10 cellular contexts compared by ENCODE assay signal in genomic region chrX:45756562-45756961, GRCh38.
DNase-seq lines count a peak whose midpoint lies in the region; ATAC-seq lines count a peak whose summit lies in the region.
"Had no signal": no experiment of that assay in that cellular context is flagged by ENCODE, and none has a peak within 500 bp of the region (broad histone marks: within the 10 kb centered on the region; RNA-seq: fewer than 3 reads in every experiment).

No MANE protein-coding gene starts in this region.

- peak overlapping the region; percentile 99 for H3K9ac ChIP-seq in mesenchymal stem cell (ENCODE audit: low read length)

- no peaks in the 10 kb centered on the region for H3K9me3 ChIP-seq in T-helper 17 cell (ENCODE audit: control insufficient read depth, low read length, poor library complexity, severe bottlenecking)
- no peaks in the 10 kb centered on the region for H3K9me3 ChIP-seq in mesenchymal stem cell (ENCODE audit: control insufficient read depth, low read length)

- no peaks in the 10 kb centered on the region for H3K27me3 Mint-ChIP-seq in T-helper 17 cell
- H3K27me3 Mint-ChIP-seq in stimulated activated memory B cell treated with anti-CD40 and anti-IgM and Interleukin-4, amounts not matched to agents 10 μg/mL and 1 μg/mL and 100 μg/mL, for 72 hours = no peaks in the 10 kb centered on the region

- H3K4me1 Mint-ChIP-seq in T-helper 17 cell = peaks cover 22% of the 10 kb centered on the region
- peaks cover 35% of the 10 kb centered on the region for H3K4me1 Mint-ChIP-seq in stimulated activated memory B cell treated with anti-CD40 and anti-IgM and Interleukin-4, amounts not matched to agents 10 μg/mL and 1 μg/mL and 100 μg/mL, for 72 hours

- no peaks in the 10 kb centered on the region for H3K27me3 ChIP-seq in mesenchymal stem cell (ENCODE audit: control insufficient read depth in 1 of 2, insufficient read depth in 1 of 2, low read length in 2 of 2)

- no peak overlapping the region for H2BK15ac ChIP-seq in mesenchymal stem cell (ENCODE audit: low read depth, poor library complexity, severe bottlenecking)

- H2AK5ac ChIP-seq in mesenchymal stem cell (ENCODE audit: low read length, severe bottlenecking) = no peak overlapping the region

- DNase-seq in EH (ENCODE audit: low read depth) = peak; percentile 52
- peak; percentile 25 for DNase-seq in NCI-H128 (lab: John Stamatoyannopoulos, UW; ENCODE audit: unreplicated experiment)
- no peak for DNase-seq in T-helper 17 cell
- DNase-seq in mesenchymal stem cell = peak; percentile 72
- no peak for DNase-seq in NCI-H524 treated with DMSO at 0.1 percent for 48 hours (lab: John Stamatoyannopoulos, UW)
- DNase-seq: aorta, NCI-H226 had no signal

- H3K4ac ChIP-seq in mesenchymal stem cell (ENCODE audit: low read depth in 1 of 2, low read length in 2 of 2) = no peak overlapping the region

- peaks cover 2% of the 10 kb centered on the region for H3K4me1 ChIP-seq in mesenchymal stem cell (ENCODE audit: control insufficient read depth, insufficient read depth, low read depth, low read length)

- no peak overlapping the region for H3K18ac ChIP-seq in mesenchymal stem cell (ENCODE audit: low read depth in 1 of 2, low read length in 2 of 2)

- no peaks in the 10 kb centered on the region for H3K79me1 ChIP-seq in mesenchymal stem cell (replicated peaks; ENCODE audit: low read length, poor library complexity, severe bottlenecking)

- no peak overlapping the region for H2BK5ac ChIP-seq in mesenchymal stem cell (ENCODE audit: low read depth, low read length, poor library complexity, severe bottlenecking)

- ATAC-seq in T-helper 17 cell (peak; percentile 16), GM19467 (IDR thresholded peaks at IDR 0.05; ENCODE audit: unreplicated experiment) (no peak), HG03025 (IDR thresholded peaks at IDR 0.05; ENCODE audit: low FRiP score, unreplicated experiment) (no peak)
- no peak for ATAC-seq in stimulated activated memory B cell treated with anti-CD40 and anti-IgM and Interleukin-4, amounts not matched to agents 10 μg/mL and 1 μg/mL and 100 μg/mL, for 72 hours

- no peak overlapping the region for H4K91ac ChIP-seq in mesenchymal stem cell (ENCODE audit: low read length)

- no peak overlapping the region for H3K4me2 ChIP-seq in mesenchymal stem cell (ENCODE audit: low read length, poor library complexity, severe bottlenecking)

- peaks cover 0 to 90% of the 10 kb centered on the region in 2 experiments for H3K36me3 ChIP-seq in mesenchymal stem cell (ENCODE audit: control insufficient read depth in 1 of 2, insufficient read depth in 2 of 2, low read depth in 1 of 2, low read length in 2 of 2)

- no peak overlapping the region for H3K14ac ChIP-seq in mesenchymal stem cell (ENCODE audit: low read length in 2 of 2)

- H3K27ac ChIP-seq in mesenchymal stem cell (ENCODE audit: low read length, poor library complexity, severe bottlenecking) = peak overlapping the region; percentile 54

- H3K23ac ChIP-seq in mesenchymal stem cell (ENCODE audit: low read length in 2 of 2) = no peak overlapping the region

- no peak overlapping the region for H4K8ac ChIP-seq in mesenchymal stem cell (ENCODE audit: low read length)

- no peak overlapping the region for H2BK120ac ChIP-seq in mesenchymal stem cell (ENCODE audit: low read depth, low read length)

- peak overlapping the region in 1 of 2 experiments; percentile 36 for H3K4me3 ChIP-seq in mesenchymal stem cell (ENCODE audit: insufficient read depth in 1 of 2, low read depth in 1 of 2, low read length in 2 of 2)

- H3K4me3 Mint-ChIP-seq in T-helper 17 cell = peak overlapping the region; percentile 21
- no peak overlapping the region for H3K4me3 Mint-ChIP-seq in stimulated activated memory B cell treated with anti-CD40 and anti-IgM and Interleukin-4, amounts not matched to agents 10 μg/mL and 1 μg/mL and 100 μg/mL, for 72 hours

- no peak overlapping the region for H2BK12ac ChIP-seq in mesenchymal stem cell (ENCODE audit: low read length in 2 of 2)

- peak overlapping the region; percentile 95 for H3K27ac Mint-ChIP-seq in T-helper 17 cell
- no peak overlapping the region for H3K27ac Mint-ChIP-seq in stimulated activated memory B cell treated with anti-CD40 and anti-IgM and Interleukin-4, amounts not matched to agents 10 μg/mL and 1 μg/mL and 100 μg/mL, for 72 hours

- 0% methylated on average over 1 of the region's 3 CpGs for WGBS in mesenchymal stem cell

- H3K9me3 Mint-ChIP-seq in stimulated activated memory B cell treated with anti-CD40 and anti-IgM and Interleukin-4, amounts not matched to agents 10 μg/mL and 1 μg/mL and 100 μg/mL, for 72 hours = no peaks in the 10 kb centered on the region

- no peak overlapping the region for H2AFZ ChIP-seq in mesenchymal stem cell (ENCODE audit: low read depth, low read length)

- no peaks in the 10 kb centered on the region for H3K36me3 Mint-ChIP-seq in T-helper 17 cell (ENCODE audit: low read depth)
- H3K36me3 Mint-ChIP-seq in stimulated activated memory B cell treated with anti-CD40 and anti-IgM and Interleukin-4, amounts not matched to agents 10 μg/mL and 1 μg/mL and 100 μg/mL, for 72 hours = no peaks in the 10 kb centered on the region

Comparison
In these comparisons a context has a peak if more than half of its experiments do, and no peak if none do; other contexts are left out.
1. DNase-seq: peak in EH (single experiment), NCI-H128 (single experiment) and mesenchymal stem cell (single experiment); none in T-helper 17 cell (0 of 3) and NCI-H524 treated with DMSO at 0.1 percent for 48 hours (single experiment).